ENCODE assay signal across 8 cellular contexts in the genomic region with DNA sequence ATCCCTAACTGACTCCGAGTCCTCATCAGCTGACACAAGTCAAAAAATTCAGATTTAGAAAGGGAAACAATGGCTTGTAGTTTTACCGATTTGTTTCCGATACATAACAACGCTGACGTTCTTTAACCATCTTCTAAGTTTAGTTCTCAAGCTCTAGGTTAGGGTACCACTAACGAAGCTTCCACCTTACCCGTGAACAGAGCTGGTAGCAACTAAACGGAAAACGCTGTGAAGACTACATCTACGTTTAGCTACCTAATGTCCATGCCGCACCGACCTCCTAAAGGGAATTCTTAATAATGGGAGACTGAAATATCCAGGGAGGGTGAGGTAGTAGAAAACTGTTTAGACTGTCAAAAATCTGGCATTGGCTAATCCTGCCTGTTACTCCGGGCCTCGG. TPM values are rescaled to one million over a fixed set of nuclear protein-coding genes. Genes with fewer than 3 reads are reported as not detected.
DNase-seq lines count a peak whose midpoint lies in the region; ATAC-seq, FAIRE-seq and TF ChIP-seq lines count a peak whose summit lies in the region.

No MANE protein-coding gene starts in this region.

- no peak overlapping the region for H2BK5ac ChIP-seq in mesenchymal stem cell (ENCODE audit: low read depth, low read length, poor library complexity, severe bottlenecking)

- TF ChIP-seq RAD21 in K562 (CRISPR knock-in tag; conservative IDR thresholded peaks at IDR 0.05 in 1 of 2, IDR thresholded peaks at IDR 0.05 in 1 of 2) = no peak

- no peak overlapping the region for H4K91ac ChIP-seq in mesenchymal stem cell (ENCODE audit: low read length)

- peaks cover 64% of the 10 kb centered on the region for H3K79me2 ChIP-seq in K562 (ENCODE audit: control insufficient read depth, insufficient read depth, low read length)

- no peak overlapping the region for H3K18ac ChIP-seq in mesenchymal stem cell (ENCODE audit: low read depth in 1 of 2, low read length in 2 of 2)

- TF ChIP-seq CTCF in heart left ventricle (IDR thresholded peaks at IDR 0.05) (no peak), K562 (IDR thresholded peaks at IDR 0.05 in 2 of 3, conservative IDR thresholded peaks at IDR 0.05 in 1 of 3; ENCODE audit: insufficient read depth in 2 of 3, low read depth in 1 of 3, low read length in 3 of 3) (no peak)

- peak overlapping the region; percentile 96 for H3K4me2 ChIP-seq in K562 (ENCODE audit: insufficient read depth, low read length)
- peak overlapping the region; percentile 64 for H3K4me2 ChIP-seq in mesenchymal stem cell (ENCODE audit: low read length, poor library complexity, severe bottlenecking)

- intact Hi-C loops in heart left ventricle (cut with DNase I) (loop anchor here in 3 of 10 donors (2.0 to 5.0 kb wide), 2 partner anchors 44 to 46 kb away; a partner anchor contains a TSS), left ventricle myocardium superior (cut with micrococcal nuclease) (no loop called here), K562 (cut with micrococcal nuclease) (no loop called here)

- peak overlapping the region; percentile 69 to 100 (median 88) for H3K4me3 ChIP-seq in heart left ventricle
- H3K4me3 ChIP-seq in K562 = peak overlapping the region; percentile 86
- peak overlapping the region in 1 of 2 experiments; percentile 97 for H3K4me3 ChIP-seq in mesenchymal stem cell (ENCODE audit: insufficient read depth in 1 of 2, low read depth in 1 of 2, low read length in 2 of 2)
- peak overlapping the region; percentile 97 for H3K4me3 ChIP-seq in urinary bladder (ENCODE audit: low read depth, low read length)

- ATAC-seq in heart left ventricle (no peak), left ventricle myocardium superior (no peak), K562 (no peak)

- H3K9me3 ChIP-seq in heart left ventricle = no peaks in the 10 kb centered on the region
- no peaks in the 10 kb centered on the region for H3K9me3 ChIP-seq in K562 (replicated peaks; ENCODE audit: control insufficient read depth, insufficient read depth, low read depth, low read length)
- H3K9me3 ChIP-seq in mesenchymal stem cell (ENCODE audit: control insufficient read depth, low read length) = no peaks in the 10 kb centered on the region

- no peak overlapping the region for H3K4ac ChIP-seq in mesenchymal stem cell (ENCODE audit: low read depth in 1 of 2, low read length in 2 of 2)

- peaks cover 3% of the 10 kb centered on the region for H3K79me1 ChIP-seq in mesenchymal stem cell (replicated peaks; ENCODE audit: low read length, poor library complexity, severe bottlenecking)

- H3K9me1 ChIP-seq in K562 (ENCODE audit: control insufficient read depth, insufficient read depth, low read length) = no peaks in the 10 kb centered on the region

- peaks cover 7 to 36% (median 22%) of the 10 kb centered on the region in 12 donors for H3K4me1 ChIP-seq in heart left ventricle
- peaks cover 7 to 22% of the 10 kb centered on the region in 2 experiments for H3K4me1 ChIP-seq in K562 (replicated peaks in 1 of 2; ENCODE audit: control insufficient read depth in 2 of 2, insufficient read depth in 2 of 2, low read length in 2 of 2)
- peaks cover 2% of the 10 kb centered on the region for H3K4me1 ChIP-seq in mesenchymal stem cell (ENCODE audit: control insufficient read depth, insufficient read depth, low read depth, low read length)
- H3K4me1 ChIP-seq in urinary bladder (ENCODE audit: insufficient read depth) = peaks cover 2% of the 10 kb centered on the region

- no peaks in the 10 kb centered on the region for H3K27me3 ChIP-seq in heart left ventricle
- H3K27me3 ChIP-seq in K562 (ENCODE audit: control insufficient read depth in 2 of 2, insufficient read depth in 2 of 2, low read length in 2 of 2) = no peaks in the 10 kb centered on the region
- no peaks in the 10 kb centered on the region for H3K27me3 ChIP-seq in mesenchymal stem cell (ENCODE audit: control insufficient read depth in 1 of 2, insufficient read depth in 1 of 2, low read length in 2 of 2)

- TSS peak; percentile 61 for BruUV-seq in K562 (replicated peaks; lab: Mats Ljungman, UMichigan)

- no peak for DNase-seq in heart left ventricle
- no peak for DNase-seq in left ventricle myocardium superior
- DNase-seq in K562 (ENCODE audit: extremely low read depth in 1 of 4, low spot score in 3 of 4) = no peak
- DNase-seq in mesenchymal stem cell = peak; percentile 19
- no peak for DNase-seq in mesenteric fat pad (ENCODE audit: low spot score)
- no peak for DNase-seq in NK-92 (lab: John Stamatoyannopoulos, UW; ENCODE audit: unreplicated experiment)
- no peak for DNase-seq in ecto neural progenitor cell (ENCODE audit: low spot score)

- H4K20me1 ChIP-seq in K562 (replicated peaks; ENCODE audit: control insufficient read depth, insufficient read depth, low read length) = peaks cover 7% of the 10 kb centered on the region; the same call in 1 of the 2 replicates

- no peak overlapping the region for H2AK5ac ChIP-seq in mesenchymal stem cell (ENCODE audit: low read length, severe bottlenecking)

- peak overlapping the region; percentile 92 to 97 for H3K9ac ChIP-seq in K562 (ENCODE audit: insufficient read depth in 1 of 2, low read depth in 2 of 2, low read length in 2 of 2)
- peak overlapping the region; percentile 99 for H3K9ac ChIP-seq in mesenchymal stem cell (ENCODE audit: low read length)

- POLR2A ChIA-PET in K562 (lab: Yijun Ruan, JAX) = interaction anchor here (0.7 to 2.5 kb wide), 3 partner anchors 11 to 41 kb away, joined by 3 to 11 read pairs (median 5); no protein-coding TSS in a partner anchor

- H2AFZ ChIP-seq in K562 (ENCODE audit: low read depth, low read length) (no peak overlapping the region), mesenchymal stem cell (ENCODE audit: low read depth, low read length) (no peak overlapping the region)

- no peak overlapping the region for H4K8ac ChIP-seq in mesenchymal stem cell (ENCODE audit: low read length)

- no peak overlapping the region for H3K14ac ChIP-seq in mesenchymal stem cell (ENCODE audit: low read length in 2 of 2)

- no peak for FAIRE-seq in K562 (lab: Jason Lieb, UNC)

- TF ChIP-seq EP300 in K562 (IDR thresholded peaks at IDR 0.05; ENCODE audit: low read length) = no peak

- H2BK12ac ChIP-seq in mesenchymal stem cell (ENCODE audit: low read length in 2 of 2) = no peak overlapping the region

- H2BK120ac ChIP-seq in mesenchymal stem cell (ENCODE audit: low read depth, low read length) = no peak overlapping the region

- TF ChIP-seq POLR2A in heart left ventricle (IDR thresholded peaks at IDR 0.05) (no peak), K562 (conservative IDR thresholded peaks at IDR 0.05) (no peak)

- CTCF ChIA-PET in K562 (lab: Yijun Ruan, JAX; ENCODE audit: low intra/inter-chr PET ratio) = interaction anchor here (1.5 kb wide), 1 partner anchor 12 kb away, joined by 5 read pairs; a partner anchor contains a TSS

- in situ Hi-C loops in K562 (cut with MboI) = no loop called here

- WGBS in heart left ventricle, 4 donors = 7 to 12% (median 10%) methylated on average over 14 of the region's 14 CpGs
- WGBS in K562 (ENCODE audit: insufficient coverage, low coverage, missing lambda C conversion rate) = under 1% methylated on average over 14 of the region's 14 CpGs
- WGBS in mesenchymal stem cell = 54% methylated on average over 12 of the region's 14 CpGs
- 14% methylated on average over 14 of the region's 14 CpGs for WGBS in urinary bladder

- peak overlapping the region in 9 of 12 donors; percentile 19 to 99 (median 97) for H3K27ac ChIP-seq in heart left ventricle
- peak overlapping the region; percentile 94 for H3K27ac ChIP-seq in K562 (ENCODE audit: extremely low read depth, low read depth, low read length)
- H3K27ac ChIP-seq in mesenchymal stem cell (ENCODE audit: low read length, poor library complexity, severe bottlenecking) = no peak overlapping the region
- no peak overlapping the region for H3K27ac ChIP-seq in urinary bladder (ENCODE audit: low read depth)

- H3K23ac ChIP-seq in mesenchymal stem cell (ENCODE audit: low read length in 2 of 2) = no peak overlapping the region

- H3K36me3 ChIP-seq in heart left ventricle = peaks cover 0 to 37% (median 28%) of the 10 kb centered on the region in 9 donors
- peaks cover 46% of the 10 kb centered on the region; the same call in 2 of the 3 replicates for H3K36me3 ChIP-seq in K562 (ENCODE audit: control insufficient read depth, insufficient read depth, low read length)
- peaks cover 22 to 27% of the 10 kb centered on the region in 2 experiments for H3K36me3 ChIP-seq in mesenchymal stem cell (ENCODE audit: control insufficient read depth in 1 of 2, insufficient read depth in 2 of 2, low read depth in 1 of 2, low read length in 2 of 2)
- peaks cover 2% of the 10 kb centered on the region for H3K36me3 ChIP-seq in urinary bladder (ENCODE audit: insufficient read depth)

- H2BK15ac ChIP-seq in mesenchymal stem cell (ENCODE audit: low read depth, poor library complexity, severe bottlenecking) = no peak overlapping the region

RNA-seq across cellular contexts. Expression of a gene that starts 1.0 kb away (rescaled TPM):
- total RNA-seq in heart left ventricle = 10 to 100 TPM; 36.0 to 77.9 (median 46.2) TPM
- polyA plus RNA-seq in heart left ventricle = 10 to 100 TPM; 13.2 to 25.4 TPM
- 40.3 TPM for total RNA-seq in left ventricle myocardium superior
- total RNA-seq in K562 (2011; cell fraction: chromatin; rRNA removed; ENCODE audit: low replicate concordance) = 342 and 546 TPM in 2 replicates
- total RNA-seq in K562 (2011; cell fraction: nucleolus; rRNA removed) = 195 and 218 TPM in 2 replicates
- total RNA-seq in K562 (2011; cell fraction: nucleoplasm; rRNA removed) = 297 and 312 TPM in 2 replicates
- total RNA-seq in K562 (2014; rRNA removed) = 143 TPM in 2 replicates
- 116 and 118 TPM in 2 replicates for total RNA-seq in K562 (2014; rRNA removed; fragmentation: Illumina TruSeq; extraction: Trizol)
- 164 and 182 TPM in 2 replicates for total RNA-seq in K562 (2015; rRNA removed; fragmentation: Illumina TruSeq; extraction: Trizol)
- total RNA-seq in K562 (2021) = 122 and 130 TPM in 2 replicates
- 132 and 146 TPM in 2 replicates for polyA plus RNA-seq in K562 (2011; rRNA removed)
- 259 and 340 TPM in 2 replicates for polyA plus RNA-seq in K562 (2011; cell fraction: cytosol; rRNA removed)
- polyA plus RNA-seq in K562 (2011; cell fraction: nucleus; rRNA removed) = 203 and 273 TPM in 2 replicates
- polyA plus RNA-seq in K562 (2012) = 80.8 and 90.3 TPM in 2 replicates
- 196 and 197 TPM in 2 replicates for polyA plus RNA-seq in K562 (2014; fragmentation: Illumina TruSeq; extraction: Trizol)
- 10 to 100 TPM; 45.1 to 60.8 TPM for polyA plus RNA-seq in K562 (2014; fragmentation: Nextera tagmentation; extraction: Ambion mirVana)
- polyA plus RNA-seq in K562 (2014; rRNA removed) = 128 and 131 TPM in 2 replicates
- 279 and 376 TPM in 2 replicates for polyA minus RNA-seq in K562 (2011; rRNA and poly(A)+ RNA removed)
- 161 and 183 TPM in 2 replicates for polyA minus RNA-seq in K562 (2011; cell fraction: cytosol; rRNA and poly(A)+ RNA removed)
- polyA minus RNA-seq in K562 (2011; cell fraction: nucleus; rRNA and poly(A)+ RNA removed) = 94.9 and 145 TPM in 2 replicates
- polyA plus RNA-seq in mesenchymal stem cell (2013, experiment 1 of 2) = 39.3 TPM
- polyA plus RNA-seq in mesenchymal stem cell (2013, experiment 2 of 2) = 37.2 TPM
- 105 TPM for total RNA-seq in urinary bladder
- polyA plus RNA-seq in urinary bladder = 41.8 TPM
- total RNA-seq in mesenteric fat pad = 78.7 TPM

RNA-seq across cellular contexts. Expression of a gene that starts 12.0 kb away (rescaled TPM):
- total RNA-seq in heart left ventricle = 10 to 100 TPM; 17.6 to 31.7 (median 23.3) TPM
- 10 to 100 TPM; 12.9 to 17.3 TPM for polyA plus RNA-seq in heart left ventricle
- 19.6 TPM for total RNA-seq in left ventricle myocardium superior
- 52.9 and 128 TPM in 2 replicates for total RNA-seq in K562 (2011; cell fraction: chromatin; rRNA removed; ENCODE audit: low replicate concordance)
- total RNA-seq in K562 (2011; cell fraction: nucleolus; rRNA removed) = 70.0 and 81.9 TPM in 2 replicates
- total RNA-seq in K562 (2011; cell fraction: nucleoplasm; rRNA removed) = 77.8 and 87.7 TPM in 2 replicates
- 17.9 and 26.9 TPM in 2 replicates for total RNA-seq in K562 (2014; rRNA removed)
- total RNA-seq in K562 (2014; rRNA removed; fragmentation: Illumina TruSeq; extraction: Trizol) = 18.4 and 20.2 TPM in 2 replicates
- 20.6 and 22.7 TPM in 2 replicates for total RNA-seq in K562 (2015; rRNA removed; fragmentation: Illumina TruSeq; extraction: Trizol)
- 35.2 and 38.0 TPM in 2 replicates for total RNA-seq in K562 (2021)
- polyA plus RNA-seq in K562 (2011; rRNA removed) = 47.2 and 57.2 TPM in 2 replicates
- polyA plus RNA-seq in K562 (2011; cell fraction: cytosol; rRNA removed) = 61.2 and 89.0 TPM in 2 replicates
- 177 and 185 TPM in 2 replicates for polyA plus RNA-seq in K562 (2011; cell fraction: nucleus; rRNA removed)
- 38.5 and 43.9 TPM in 2 replicates for polyA plus RNA-seq in K562 (2012)
- polyA plus RNA-seq in K562 (2014; fragmentation: Illumina TruSeq; extraction: Trizol) = 46.4 and 49.7 TPM in 2 replicates
- polyA plus RNA-seq in K562 (2014; fragmentation: Nextera tagmentation; extraction: Ambion mirVana) = 10 to 100 TPM; 33.7 to 40.0 TPM
- polyA plus RNA-seq in K562 (2014; rRNA removed) = 31.8 and 34.9 TPM in 2 replicates
- polyA minus RNA-seq in K562 (2011; rRNA and poly(A)+ RNA removed) = 32.7 and 40.7 TPM in 2 replicates
- polyA minus RNA-seq in K562 (2011; cell fraction: cytosol; rRNA and poly(A)+ RNA removed) = 16.9 and 30.9 TPM in 2 replicates
- 18.3 and 23.0 TPM in 2 replicates for polyA minus RNA-seq in K562 (2011; cell fraction: nucleus; rRNA and poly(A)+ RNA removed)
- polyA plus RNA-seq in mesenchymal stem cell (2013, experiment 1 of 2) = 16.4 TPM
- polyA plus RNA-seq in mesenchymal stem cell (2013, experiment 2 of 2) = 15.1 TPM
- total RNA-seq in urinary bladder = 12.7 TPM
- 15.3 TPM for polyA plus RNA-seq in urinary bladder
- 8.3 TPM for total RNA-seq in mesenteric fat pad

RNA-seq across cellular contexts. Expression of a gene that starts 44.4 kb away (rescaled TPM):
- 10 to 100 TPM; 17.9 to 69.1 (median 30.1) TPM for total RNA-seq in heart left ventricle
- 10 to 100 TPM; 23.0 to 50.4 TPM for polyA plus RNA-seq in heart left ventricle
- total RNA-seq in left ventricle myocardium superior = 18.6 TPM
- 27.7 and 100.0 TPM in 2 replicates for total RNA-seq in K562 (2011; cell fraction: chromatin; rRNA removed; ENCODE audit: low replicate concordance)
- total RNA-seq in K562 (2011; cell fraction: nucleolus; rRNA removed) = 89.7 and 100 TPM in 2 replicates
- 70.6 and 86.3 TPM in 2 replicates for total RNA-seq in K562 (2011; cell fraction: nucleoplasm; rRNA removed)
- total RNA-seq in K562 (2014; rRNA removed) = 80.3 and 117 TPM in 2 replicates
- 34.7 and 43.6 TPM in 2 replicates for total RNA-seq in K562 (2014; rRNA removed; fragmentation: Illumina TruSeq; extraction: Trizol)
- total RNA-seq in K562 (2015; rRNA removed; fragmentation: Illumina TruSeq; extraction: Trizol) = 70.0 and 71.8 TPM in 2 replicates
- total RNA-seq in K562 (2021) = 157 and 162 TPM in 2 replicates
- polyA plus RNA-seq in K562 (2011; rRNA removed) = 112 and 121 TPM in 2 replicates
- polyA plus RNA-seq in K562 (2011; cell fraction: cytosol; rRNA removed) = 199 and 423 TPM in 2 replicates
- 55.6 and 75.5 TPM in 2 replicates for polyA plus RNA-seq in K562 (2011; cell fraction: nucleus; rRNA removed)
- 177 and 217 TPM in 2 replicates for polyA plus RNA-seq in K562 (2012)
- polyA plus RNA-seq in K562 (2014; fragmentation: Illumina TruSeq; extraction: Trizol) = 153 and 223 TPM in 2 replicates
- 10 to 100 TPM; 22.6 to 36.8 TPM for polyA plus RNA-seq in K562 (2014; fragmentation: Nextera tagmentation; extraction: Ambion mirVana)
- 134 and 159 TPM in 2 replicates for polyA plus RNA-seq in K562 (2014; rRNA removed)
- polyA minus RNA-seq in K562 (2011; rRNA and poly(A)+ RNA removed) = 68.0 and 101 TPM in 2 replicates
- polyA minus RNA-seq in K562 (2011; cell fraction: cytosol; rRNA and poly(A)+ RNA removed) = 169 and 173 TPM in 2 replicates
- polyA minus RNA-seq in K562 (2011; cell fraction: nucleus; rRNA and poly(A)+ RNA removed) = 39.9 and 49.1 TPM in 2 replicates
- 77.1 TPM for polyA plus RNA-seq in mesenchymal stem cell (2013, experiment 1 of 2)
- 76.9 TPM for polyA plus RNA-seq in mesenchymal stem cell (2013, experiment 2 of 2)
- total RNA-seq in urinary bladder = 4.9 TPM
- polyA plus RNA-seq in urinary bladder = 85.0 TPM
- 83.3 TPM for total RNA-seq in mesenteric fat pad

RNA-seq across cellular contexts. Expression of a gene that starts 59.1 kb away (rescaled TPM):
- total RNA-seq in heart left ventricle = 10 to 100 TPM; 24.4 to 42.9 (median 28.9) TPM
- polyA plus RNA-seq in heart left ventricle = 10 to 100 TPM; 13.2 to 36.2 TPM
- 17.0 TPM for total RNA-seq in left ventricle myocardium superior
- 148 and 250 TPM in 2 replicates for total RNA-seq in K562 (2011; cell fraction: chromatin; rRNA removed; ENCODE audit: low replicate concordance)
- 183 and 205 TPM in 2 replicates for total RNA-seq in K562 (2011; cell fraction: nucleolus; rRNA removed)
- total RNA-seq in K562 (2011; cell fraction: nucleoplasm; rRNA removed) = 147 and 198 TPM in 2 replicates
- 22.1 and 23.9 TPM in 2 replicates for total RNA-seq in K562 (2014; rRNA removed)
- total RNA-seq in K562 (2014; rRNA removed; fragmentation: Illumina TruSeq; extraction: Trizol) = 25.8 and 28.2 TPM in 2 replicates
- 18.3 and 20.6 TPM in 2 replicates for total RNA-seq in K562 (2015; rRNA removed; fragmentation: Illumina TruSeq; extraction: Trizol)
- 50.4 and 50.5 TPM in 2 replicates for total RNA-seq in K562 (2021)
- 30.2 and 42.1 TPM in 2 replicates for polyA plus RNA-seq in K562 (2011; rRNA removed)
- polyA plus RNA-seq in K562 (2011; cell fraction: cytosol; rRNA removed) = 32.2 and 32.4 TPM in 2 replicates
- polyA plus RNA-seq in K562 (2011; cell fraction: nucleus; rRNA removed) = 47.0 and 55.3 TPM in 2 replicates
- polyA plus RNA-seq in K562 (2012) = 55.9 and 67.3 TPM in 2 replicates
- 38.8 and 39.1 TPM in 2 replicates for polyA plus RNA-seq in K562 (2014; fragmentation: Illumina TruSeq; extraction: Trizol)
- 1 to 10 TPM; 7.7 to 8.0 TPM for polyA plus RNA-seq in K562 (2014; fragmentation: Nextera tagmentation; extraction: Ambion mirVana)
- 22.5 and 24.7 TPM in 2 replicates for polyA plus RNA-seq in K562 (2014; rRNA removed)
- 160 and 190 TPM in 2 replicates for polyA minus RNA-seq in K562 (2011; rRNA and poly(A)+ RNA removed)
- polyA minus RNA-seq in K562 (2011; cell fraction: cytosol; rRNA and poly(A)+ RNA removed) = 46.1 and 63.4 TPM in 2 replicates
- 30.4 and 55.1 TPM in 2 replicates for polyA minus RNA-seq in K562 (2011; cell fraction: nucleus; rRNA and poly(A)+ RNA removed)
- 37.2 TPM for polyA plus RNA-seq in mesenchymal stem cell (2013, experiment 1 of 2)
- polyA plus RNA-seq in mesenchymal stem cell (2013, experiment 2 of 2) = 35.2 TPM
- total RNA-seq in urinary bladder = 41.8 TPM
- polyA plus RNA-seq in urinary bladder = 61.0 TPM
- total RNA-seq in mesenteric fat pad = 125 TPM

Comparison
In these comparisons a context has a peak if more than half of its experiments do, and no peak if none do; other contexts are left out.
1. H3K27ac ChIP-seq: peak in heart left ventricle (9 of 12) and K562 (single experiment); none in mesenchymal stem cell (single experiment) and urinary bladder (single experiment).